ENCODE assay signal across 9 cellular contexts in the genomic region with DNA sequence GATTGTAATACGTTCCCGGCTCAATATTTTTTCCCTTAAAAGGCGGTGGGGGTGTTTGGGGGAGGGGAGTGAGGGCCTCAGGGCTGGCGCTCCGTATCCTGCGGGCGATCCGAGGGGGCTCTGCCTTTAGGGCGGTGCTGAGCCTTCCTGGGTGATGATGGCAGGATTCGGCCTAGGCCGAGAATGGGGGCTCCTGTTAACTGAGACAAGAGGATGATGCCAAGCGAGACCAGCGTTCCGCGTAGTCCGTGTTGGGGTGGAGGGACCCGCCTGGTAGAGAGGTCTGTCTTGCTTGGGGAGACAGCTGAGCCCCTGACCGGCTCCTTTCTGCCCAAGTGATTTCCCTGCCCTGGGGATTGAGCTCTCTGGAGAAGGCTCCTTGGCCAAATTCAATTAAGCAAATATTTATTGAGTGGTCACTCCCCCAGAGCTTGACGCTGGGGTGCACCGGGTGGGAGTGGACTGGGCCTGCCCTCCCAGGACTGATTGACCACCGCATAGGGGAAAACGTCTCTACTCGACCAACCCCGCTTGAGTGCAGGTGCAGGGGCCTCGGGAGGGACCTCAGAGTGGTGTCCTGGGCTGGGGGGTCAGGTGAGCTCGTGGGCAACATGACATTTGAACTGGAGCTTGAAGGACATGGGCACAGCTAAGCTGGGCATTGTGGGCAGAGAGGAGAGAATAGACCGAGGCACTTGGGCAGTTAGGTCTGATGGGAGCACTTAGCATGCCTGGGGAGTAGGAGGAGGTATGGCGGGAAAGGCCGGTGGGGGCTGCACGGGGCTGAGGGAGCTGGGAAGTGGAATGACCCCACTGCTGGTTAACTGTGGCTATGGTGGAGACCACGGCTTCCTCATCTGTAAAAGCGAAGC. TPM values are rescaled to one million over a fixed set of nuclear protein-coding genes. Genes with fewer than 3 reads are reported as not detected.
DNase-seq lines count a peak whose midpoint lies in the region; ATAC-seq lines count a peak whose summit lies in the region.
"Had no signal": no experiment of that assay in that cellular context is flagged by ENCODE, and none has a peak within 500 bp of the region (broad histone marks: within the 10 kb centered on the region; RNA-seq: fewer than 3 reads in every experiment).

No MANE protein-coding gene starts in this region.

- H3K27ac ChIP-seq in layer of hippocampus (ENCODE audit: low read depth, low read length) (peak overlapping the region; percentile 81), stomach smooth muscle (ENCODE audit: low read length) (no peak overlapping the region), GM23248 (no peak overlapping the region)
- H3K27ac ChIP-seq: epithelial cell of prostate had no signal

- H3K27me3 ChIP-seq in layer of hippocampus (ENCODE audit: control insufficient read depth, insufficient read depth, low read length) (no peaks in the 10 kb centered on the region), stomach smooth muscle (ENCODE audit: control insufficient read depth in 1 of 2, insufficient read depth in 2 of 2, low read length in 2 of 2) (no peaks in the 10 kb centered on the region), GM23248 (replicated peaks; ENCODE audit: insufficient read depth) (no peaks in the 10 kb centered on the region)

- H4K20me1 ChIP-seq in GM23248 (ENCODE audit: insufficient read depth) = no peaks in the 10 kb centered on the region

- no peak for ATAC-seq in GM21390 (IDR thresholded peaks at IDR 0.05; ENCODE audit: unreplicated experiment)

- H3K4me1 Mint-ChIP-seq in activated T-helper 1 cell treated with anti-CD3 and anti-CD28 coated beads, Interleukin-12 subunit alpha, Interleukin-12 subunit beta, Interleukin-2, Interleukin-4 antibody, amounts not matched to agents 30 ng/mL and 10 ng/mL and 1 ng/mL, durations not matched to agents 14 hours and 24 hours and 36 hours (ENCODE audit: low read depth) = no peaks in the 10 kb centered on the region

- intact Hi-C loops in activated T-helper 1 cell treated with anti-CD3 and anti-CD28 coated beads, Interleukin-12 subunit alpha, Interleukin-12 subunit beta, Interleukin-2, Interleukin-4 antibody, amounts not matched to agents 30 ng/mL and 10 ng/mL and 1 ng/mL, durations not matched to agents 14 hours and 24 hours and 36 hours (cut with micrococcal nuclease) = loop anchor here (5.0 kb wide), 1 partner anchor 71 kb away; the partner anchor contains the start of gene RSPH14

- peaks cover 31% of the 10 kb centered on the region for H3K4me1 ChIP-seq in stomach smooth muscle (ENCODE audit: control insufficient read depth, insufficient read depth, low read length)
- no peaks in the 10 kb centered on the region for H3K4me1 ChIP-seq in GM23248 (ENCODE audit: insufficient read depth)

- no peak overlapping the region for H3K4me2 ChIP-seq in GM23248 (ENCODE audit: unreplicated experiment)

- H3K79me2 ChIP-seq in GM23248 (ENCODE audit: insufficient read depth) = no peaks in the 10 kb centered on the region

- H3K36me3 Mint-ChIP-seq in activated T-helper 1 cell treated with anti-CD3 and anti-CD28 coated beads, Interleukin-12 subunit alpha, Interleukin-12 subunit beta, Interleukin-2, Interleukin-4 antibody, amounts not matched to agents 30 ng/mL and 10 ng/mL and 1 ng/mL, durations not matched to agents 14 hours and 24 hours and 36 hours (ENCODE audit: low read depth) = no peaks in the 10 kb centered on the region

- H3K27me3 Mint-ChIP-seq in activated T-helper 1 cell treated with anti-CD3 and anti-CD28 coated beads, Interleukin-12 subunit alpha, Interleukin-12 subunit beta, Interleukin-2, Interleukin-4 antibody, amounts not matched to agents 30 ng/mL and 10 ng/mL and 1 ng/mL, durations not matched to agents 14 hours and 24 hours and 36 hours (ENCODE audit: insufficient read depth) = peaks cover 36% of the 10 kb centered on the region

- H3K9me2 ChIP-seq in GM23248 (ENCODE audit: insufficient read depth) = no peaks in the 10 kb centered on the region

- no peak overlapping the region for H2AFZ ChIP-seq in GM23248

- 85 to 90% methylated on average over 23 to 32 of the region's 32 CpGs for WGBS in GM23248 (ENCODE audit: low coverage in 1 of 2, low lambda C conversion rate in 2 of 2, missing lambda C conversion rate in 2 of 2), 2 experiments

- H3K9ac ChIP-seq in stomach smooth muscle (ENCODE audit: low read length in 2 of 2) = peak overlapping the region; percentile 62 to 71
- no peak overlapping the region for H3K9ac ChIP-seq in GM23248

- peak overlapping the region; percentile 60 for H3K4me3 Mint-ChIP-seq in activated T-helper 1 cell treated with anti-CD3 and anti-CD28 coated beads, Interleukin-12 subunit alpha, Interleukin-12 subunit beta, Interleukin-2, Interleukin-4 antibody, amounts not matched to agents 30 ng/mL and 10 ng/mL and 1 ng/mL, durations not matched to agents 14 hours and 24 hours and 36 hours

- H3K27ac Mint-ChIP-seq in activated T-helper 1 cell treated with anti-CD3 and anti-CD28 coated beads, Interleukin-12 subunit alpha, Interleukin-12 subunit beta, Interleukin-2, Interleukin-4 antibody, amounts not matched to agents 30 ng/mL and 10 ng/mL and 1 ng/mL, durations not matched to agents 14 hours and 24 hours and 36 hours = no peak overlapping the region

- H3K36me3 ChIP-seq in stomach smooth muscle (ENCODE audit: control insufficient read depth in 2 of 2, insufficient read depth in 2 of 2, low read length in 2 of 2) = no peaks in the 10 kb centered on the region
- no peaks in the 10 kb centered on the region for H3K36me3 ChIP-seq in GM23248 (ENCODE audit: low read depth)

- no peaks in the 10 kb centered on the region for H3K9me3 Mint-ChIP-seq in activated T-helper 1 cell treated with anti-CD3 and anti-CD28 coated beads, Interleukin-12 subunit alpha, Interleukin-12 subunit beta, Interleukin-2, Interleukin-4 antibody, amounts not matched to agents 30 ng/mL and 10 ng/mL and 1 ng/mL, durations not matched to agents 14 hours and 24 hours and 36 hours

- H3K4me3 ChIP-seq in stomach smooth muscle (ENCODE audit: low read length in 2 of 2) (peak overlapping the region; percentile 70 to 76), GM23248 (no peak overlapping the region)

- DNase-seq in NCI-H748 (lab: John Stamatoyannopoulos, UW; ENCODE audit: unreplicated experiment) (peak; percentile 36), NCI-H748 treated with DMSO at 0.1 percent for 48 hours (lab: John Stamatoyannopoulos, UW) (no peak), pons (ENCODE audit: low spot score) (no peak), GM23248 (no peak)
- DNase-seq in activated T-helper 1 cell treated with anti-CD3 and anti-CD28 coated beads, Interleukin-12 subunit alpha, Interleukin-12 subunit beta, Interleukin-2, Interleukin-4 antibody, amounts not matched to agents 30 ng/mL and 10 ng/mL and 1 ng/mL, durations not matched to agents 14 hours and 24 hours and 36 hours (ENCODE audit: low spot score) = no peak

- H3F3A ChIP-seq in GM23248 (ENCODE audit: insufficient read depth) = no peaks in the 10 kb centered on the region

- in situ Hi-C loops in GM23248 (cut with MboI) = no loop called here

- H3K9me3 ChIP-seq in stomach smooth muscle (ENCODE audit: control insufficient read depth in 2 of 2, low read length in 2 of 2) (no peaks in the 10 kb centered on the region), GM23248 (ENCODE audit: low read depth) (no peaks in the 10 kb centered on the region)

RNA-seq across cellular contexts. Expression of gene GNAZ, which starts 1.1 kb away (rescaled TPM):
- 0.75 and 0.93 TPM in 2 replicates for total RNA-seq in activated T-helper 1 cell treated with anti-CD3 and anti-CD28 coated beads, Interleukin-12 subunit alpha, Interleukin-12 subunit beta, Interleukin-2, Interleukin-4 antibody, amounts not matched to agents 30 ng/mL and 10 ng/mL and 1 ng/mL, durations not matched to agents 14 hours and 24 hours and 36 hours
- 0.25 and 0.65 TPM in 2 replicates for total RNA-seq in GM23248 (2014; rRNA removed; shearing (Covaris generic))
- polyA plus RNA-seq in GM23248 (2016; fragmentation: Nextera tagmentation; extraction: Ambion mirVana) = 0.24 and 0.25 TPM in 2 replicates
